Comparison of ENCODE assay signal across 7 cellular contexts in genomic region chr1:157496121-157496526, GRCh38. TPM values are rescaled to one million over a fixed set of nuclear protein-coding genes. Genes with fewer than 3 reads are reported as not detected.
DNase-seq lines count a peak whose midpoint lies in the region; ATAC-seq and TF ChIP-seq lines count a peak whose summit lies in the region.

No MANE protein-coding gene starts in this region.

- no peaks in the 10 kb centered on the region for H3F3A ChIP-seq in PC-3 (ENCODE audit: low read length, unreplicated experiment)

- H2AFZ ChIP-seq in DND-41 (ENCODE audit: low read depth, low read length): no peak overlapping the region
- no peak overlapping the region for H2AFZ ChIP-seq in PC-3 (ENCODE audit: low read length)

- ATAC-seq in DND-41 (ENCODE audit: insufficient read depth, low read depth) (peak; percentile 96), PC-3 (peak; percentile 79), HG02571 (IDR thresholded peaks at IDR 0.05; ENCODE audit: unreplicated experiment) (no peak)

- in situ Hi-C loops in astrocyte of the cerebellum (cut with HindIII; ENCODE audit: low sequenced_read_pairs): loop anchor here (25.0 kb wide), 1 partner anchor 134 kb away; no protein-coding TSS in a partner anchor

- intact Hi-C loops in PC-3 (cut with micrococcal nuclease): no loop called here

- peak; percentile 63 for DNase-seq in DND-41
- DNase-seq in HCEC 1CT: peak; percentile 1
- DNase-seq in PC-3: peak; percentile 84
- peak; percentile 6 for DNase-seq in astrocyte of the cerebellum (ENCODE audit: low read depth)
- peak; percentile 31 for DNase-seq in iPS DF 6.9 (ENCODE audit: low read depth, low spot score)
- DNase-seq in stimulated activated CD4-positive, alpha-beta T cell treated with anti-CD3 and anti-CD28 coated beads, Interleukin-1b, Interleukin-23, amount 100 ng/mL, for 48 hours: peak; percentile 24

- H3K27me3 ChIP-seq in DND-41 (ENCODE audit: insufficient read depth, low read length, poor library complexity) (peaks cover 5% of the 10 kb centered on the region), PC-3 (ENCODE audit: low read length) (peaks cover 31% of the 10 kb centered on the region), iPS DF 6.9 (ENCODE audit: control insufficient read depth, insufficient read depth, low read length) (no peaks in the 10 kb centered on the region)

- peak; percentile 86 for TF ChIP-seq CTCF in DND-41 (IDR thresholded peaks at IDR 0.05; ENCODE audit: borderline replicate concordance, extremely low read depth, low read length, poor library complexity, severe bottlenecking)
- TF ChIP-seq CTCF in PC-3 (conservative IDR thresholded peaks at IDR 0.05; ENCODE audit: low read depth, low read length): peak; percentile 90
- TF ChIP-seq CTCF in astrocyte of the cerebellum (IDR thresholded peaks at IDR 0.05; ENCODE audit: low read depth, low read length, missing control alignments): peak; percentile 91

- no TSS peak for BruUV-seq in PC-3 (replicated peaks; lab: Mats Ljungman, UMichigan)

- H3K4me1 ChIP-seq in DND-41 (ENCODE audit: insufficient read depth, low read length): 0 out of 2 replicates have a peak, but pooled peaks cover 2% of the 10 kb centered on the region
- H3K4me1 ChIP-seq in PC-3 (ENCODE audit: insufficient read depth, low read length): no peaks in the 10 kb centered on the region
- no peaks in the 10 kb centered on the region for H3K4me1 ChIP-seq in iPS DF 6.9 (ENCODE audit: control insufficient read depth, insufficient read depth, low read length)

- H3K79me2 ChIP-seq in DND-41 (ENCODE audit: insufficient read depth, low read length) (no peaks in the 10 kb centered on the region), PC-3 (ENCODE audit: low read length) (no peaks in the 10 kb centered on the region)

- no peak overlapping the region for H3K4me2 ChIP-seq in DND-41 (ENCODE audit: insufficient read depth, low read length)
- no peak overlapping the region for H3K4me2 ChIP-seq in PC-3 (ENCODE audit: low read length)

- POLR2A ChIA-PET in PC-3 (lab: Charles Lee; ENCODE audit: unreplicated experiment): no interaction called here

- no CpG with 5 or more reads among the region's 5 CpGs for WGBS in iPS DF 6.9 (ENCODE audit: insufficient coverage, insufficient read length)

- no peaks in the 10 kb centered on the region for H3K9me3 ChIP-seq in DND-41 (ENCODE audit: insufficient read depth, low read length, severe bottlenecking)
- H3K9me3 ChIP-seq in PC-3 (ENCODE audit: low read length): no peaks in the 10 kb centered on the region
- H3K9me3 ChIP-seq in iPS DF 6.9 (ENCODE audit: control insufficient read depth, insufficient read depth, low read length): no peaks in the 10 kb centered on the region

- H3K27ac ChIP-seq in DND-41 (ENCODE audit: low read length) (no peak overlapping the region), PC-3 (ENCODE audit: low read length) (no peak overlapping the region), iPS DF 6.9 (ENCODE audit: low read length) (no peak overlapping the region)

- H4K20me1 ChIP-seq in DND-41 (ENCODE audit: insufficient read depth, low read length) (no peaks in the 10 kb centered on the region), PC-3 (ENCODE audit: low read length) (no peaks in the 10 kb centered on the region)

- no peak overlapping the region for H3K4me3 ChIP-seq in DND-41 (ENCODE audit: low read depth in 1 of 2, low read length in 2 of 2)
- H3K4me3 ChIP-seq in PC-3 (ENCODE audit: low read length): no peak overlapping the region
- no peak overlapping the region for H3K4me3 ChIP-seq in astrocyte of the cerebellum (ENCODE audit: low read depth, low read length)
- H3K4me3 ChIP-seq in iPS DF 6.9 (ENCODE audit: low read length): no peak overlapping the region

- CTCF ChIA-PET in PC-3 (lab: Charles Lee): no interaction called here

- no peaks in the 10 kb centered on the region for H3K9me2 ChIP-seq in PC-3 (replicated peaks; ENCODE audit: low read length)

- no peaks in the 10 kb centered on the region for H3K36me3 ChIP-seq in DND-41 (ENCODE audit: insufficient read depth, low read length)
- no peaks in the 10 kb centered on the region for H3K36me3 ChIP-seq in PC-3 (ENCODE audit: low read depth, low read length)
- H3K36me3 ChIP-seq in iPS DF 6.9 (ENCODE audit: control insufficient read depth, insufficient read depth, low read length): no peaks in the 10 kb centered on the region

- H3K9ac ChIP-seq in DND-41 (ENCODE audit: low read depth, low read length) (no peak overlapping the region), PC-3 (ENCODE audit: low read length) (no peak overlapping the region)

RNA-seq across cellular contexts. Expression of gene FCRL5, which starts 56.2 kb away (rescaled TPM):
- not detected in 2 replicates for total RNA-seq in PC-3 (2014; rRNA removed)

Comparison
In these comparisons a context has a peak if more than half of its experiments do, and no peak if none do; other contexts are left out.
1. DNase-seq: peak in every context shown above with its lines; median percentile 84 in PC-3; 63 in DND-41; 31 in iPS DF 6.9; 24 in stimulated activated CD4-positive, alpha-beta T cell treated with anti-CD3 and anti-CD28 coated beads, Interleukin-1b, Interleukin-23, amount 100 ng/mL, for 48 hours; 6 in astrocyte of the cerebellum; 1 in HCEC 1CT.